Comparison of ENCODE assay signal across 22 cellular contexts in the genomic region with DNA sequence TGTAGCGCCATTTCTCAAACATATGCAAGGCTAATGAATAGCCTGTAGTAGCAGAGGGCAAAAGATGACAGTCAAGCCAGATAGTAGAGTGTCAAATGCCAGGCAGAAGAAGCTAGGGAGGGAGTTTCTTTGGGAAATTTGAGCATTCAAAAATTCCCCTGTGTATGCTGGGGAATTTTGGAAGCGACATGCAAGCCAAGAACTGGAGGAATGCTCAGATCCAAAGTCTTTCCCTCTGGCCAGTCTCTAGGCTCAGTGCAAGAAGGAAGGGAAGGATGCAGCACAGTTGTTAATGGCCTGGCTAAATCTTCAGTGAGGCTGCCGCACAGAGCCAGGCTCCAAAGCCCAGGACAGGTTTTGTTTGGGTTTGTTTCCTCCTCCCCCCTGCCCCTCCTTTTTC. TPM values are rescaled to one million over a fixed set of nuclear protein-coding genes. Genes with fewer than 3 reads are reported as not detected.
A peak's percentile ranks its signal among the peaks of the same experiment; 100 is the strongest.
DNase-seq lines count a peak whose midpoint lies in the region; ATAC-seq lines count a peak whose summit lies in the region.
"Had no signal": no experiment of that assay in that cellular context is flagged by ENCODE, and none has a peak within 500 bp of the region (broad histone marks: within the 10 kb centered on the region; RNA-seq: fewer than 3 reads in every experiment).

No MANE protein-coding gene starts in this region.

- peaks cover 18% of the 10 kb centered on the region for H3K4me1 Mint-ChIP-seq in T-helper 17 cell
- H3K4me1 Mint-ChIP-seq: CD14-positive monocyte had no signal

- intact Hi-C loops in sciatic nerve (cut with DNase I), result no loop called here

- H3K9me3 ChIP-seq in T-helper 17 cell (ENCODE audit: control insufficient read depth, low read length, poor library complexity, severe bottlenecking), result no peaks in the 10 kb centered on the region
- H3K9me3 ChIP-seq: A549, BE2C had no signal

- ATAC-seq in T-helper 17 cell (no peak), sciatic nerve (peak; percentile 30)
- ATAC-seq: A549, GM12878 had no signal

- DNase-seq in T-helper 17 cell (no peak), fibroblast of peridontal ligament (ENCODE audit: extremely low read depth) (peak; percentile 60), sciatic nerve (ENCODE audit: low spot score) (no peak), NCI-H2029 treated with DMSO at 0.1 percent for 48 hours (lab: John Stamatoyannopoulos, UW) (no peak), DMS79 treated with DMSO at 0.1 percent for 48 hours (lab: John Stamatoyannopoulos, UW) (no peak), HuH-7 (ENCODE audit: low spot score) (no peak), NCI-H1105 (lab: John Stamatoyannopoulos, UW) (no peak)
- DNase-seq: 8988T; ACHN; AML-193; BE2C; CD4-positive, alpha-beta T cell; CD8-positive, alpha-beta memory T cell; DMS153; EL; GDM1; GM23248; H7; HCEC 1CT had no signal

- H3K27ac Mint-ChIP-seq in T-helper 17 cell, result peak overlapping the region; percentile 6
- H3K27ac Mint-ChIP-seq: CD14-positive monocyte; CD4-positive, alpha-beta T cell had no signal

- H3K36me3 Mint-ChIP-seq in T-helper 17 cell (ENCODE audit: low read depth), result peaks cover 12% of the 10 kb centered on the region

- H3K27me3 Mint-ChIP-seq in T-helper 17 cell, result no peaks in the 10 kb centered on the region
- H3K27me3 Mint-ChIP-seq: CD4-positive, alpha-beta T cell had no signal

- H3K4me3 Mint-ChIP-seq in T-helper 17 cell, result no peak overlapping the region
- H3K4me3 Mint-ChIP-seq: CD14-positive monocyte; CD4-positive, alpha-beta T cell; CD8-positive, alpha-beta memory T cell had no signal

RNA-seq across cellular contexts. Expression of gene ATP9B, which starts 59.9 kb away (rescaled TPM):
- total RNA-seq in T-helper 17 cell (10 to 100 TPM; 69.5 to 72.4 TPM), sciatic nerve (67.4 TPM)
